1 cellular context compared by ENCODE assay signal in the genomic region with DNA sequence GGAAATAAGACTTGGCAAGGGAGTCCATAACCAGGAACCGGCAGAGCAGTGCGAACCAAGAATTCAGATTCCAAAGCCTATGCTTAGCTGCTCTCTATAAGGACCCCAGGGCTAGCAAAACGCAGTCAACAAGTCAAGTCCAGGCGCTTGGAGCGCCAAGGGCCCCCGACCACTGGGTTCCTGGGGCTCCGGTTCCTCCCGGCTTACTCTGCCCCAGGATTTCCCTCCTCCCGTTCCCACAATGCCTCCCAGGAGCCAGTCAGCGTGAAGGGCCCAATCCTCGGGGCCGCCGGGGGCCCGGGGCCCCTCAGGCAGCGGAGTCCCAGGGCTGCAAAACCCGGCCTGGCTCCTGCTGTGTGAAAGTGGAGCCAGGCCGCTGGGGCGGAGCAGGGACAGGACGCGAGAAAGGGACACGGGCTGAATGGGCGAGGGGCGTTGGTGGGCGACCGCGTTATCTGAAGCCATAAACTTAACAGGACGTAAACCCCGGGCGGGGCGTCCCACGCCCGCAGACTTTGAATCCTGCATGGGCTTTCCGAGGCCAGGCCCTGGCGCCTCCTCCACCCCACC.
TF ChIP-seq lines count a peak whose summit lies in the region.

No MANE protein-coding gene starts in this region.

TF ChIP-seq in H1, 55 proteins besides CTCF, POLR2A, EP300 and RAD21:
- TF ChIP-seq CEBPB (IDR thresholded peaks at IDR 0.05; ENCODE audit: low read depth, low read length): no peak
- no peak for TF ChIP-seq MAFK (IDR thresholded peaks at IDR 0.05; ENCODE audit: low read depth, low read length)
- no peak for TF ChIP-seq NANOG (IDR thresholded peaks at IDR 0.05; ENCODE audit: insufficient read depth, low read depth, low read length, poor library complexity, severe bottlenecking)
- no peak for TF ChIP-seq CHD1 (IDR thresholded peaks at IDR 0.05; ENCODE audit: low read depth, low read length)
- no peak; a peak in 1 of 4 replicates for TF ChIP-seq HDAC2 (IDR thresholded peaks at IDR 0.05; ENCODE audit: borderline replicate concordance in 1 of 2, low read depth in 2 of 2, low read length in 2 of 2)
- TF ChIP-seq CTBP2 (IDR thresholded peaks at IDR 0.05; ENCODE audit: borderline replicate concordance, insufficient read depth, insufficient read length, low read length): peak; percentile 82
- TF ChIP-seq NRF1 (IDR thresholded peaks at IDR 0.05; ENCODE audit: low read depth, low read length): no peak
- TF ChIP-seq TBP (IDR thresholded peaks at IDR 0.05; ENCODE audit: low read depth, low read length): no peak
- TF ChIP-seq KDM5A (IDR thresholded peaks at IDR 0.05; ENCODE audit: low read length): no peak
- no peak for TF ChIP-seq GTF2F1 (IDR thresholded peaks at IDR 0.05; ENCODE audit: borderline replicate concordance, low read depth, low read length)
- no peak for TF ChIP-seq RBBP5 (IDR thresholded peaks at IDR 0.05; ENCODE audit: borderline replicate concordance, low read depth, low read length)
- TF ChIP-seq BACH1 (IDR thresholded peaks at IDR 0.05; ENCODE audit: low read length): peak; percentile 54; the same call in 1 of the 2 replicates
- TF ChIP-seq BRCA1 (IDR thresholded peaks at IDR 0.05; ENCODE audit: low read depth, low read length): no peak
- TF ChIP-seq RFX5 (IDR thresholded peaks at IDR 0.05; ENCODE audit: borderline replicate concordance, low read depth, low read length): peak; percentile 53
- peak; percentile 56 to 78; a peak in 3 of 4 replicates for TF ChIP-seq SIN3A (conservative IDR thresholded peaks at IDR 0.05 in 1 of 2, IDR thresholded peaks at IDR 0.05 in 1 of 2; ENCODE audit: low read depth in 1 of 2, low read length in 2 of 2)
- no peak for TF ChIP-seq TCF12 (IDR thresholded peaks at IDR 0.05; ENCODE audit: low read depth, low read length)
- no peak for TF ChIP-seq RNF2 (IDR thresholded peaks at IDR 0.05; ENCODE audit: borderline replicate concordance, low read depth, low read length, missing control alignments, poor library complexity, severe bottlenecking)
- TF ChIP-seq EGR1 (IDR thresholded peaks at IDR 0.05; ENCODE audit: borderline replicate concordance, low read depth, low read length): peak; percentile 64; the same call in 1 of the 2 replicates
- no peak for TF ChIP-seq BCL11A (IDR thresholded peaks at IDR 0.05; ENCODE audit: low read depth in 2 of 2, low read length in 2 of 2)
- TF ChIP-seq, protein P1, sequence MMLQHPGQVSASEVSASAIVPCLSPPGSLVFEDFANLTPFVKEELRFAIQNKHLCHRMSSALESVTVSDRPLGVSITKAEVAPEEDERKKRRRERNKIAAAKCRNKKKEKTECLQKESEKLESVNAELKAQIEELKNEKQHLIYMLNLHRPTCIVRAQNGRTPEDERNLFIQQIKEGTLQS (IDR thresholded peaks at IDR 0.05; ENCODE audit: insufficient read depth, low read depth, low read length): no peak
- TF ChIP-seq ZNF274 (IDR thresholded peaks at IDR 0.05; ENCODE audit: borderline replicate concordance, extremely low read depth, low read length): no peak
- 0 out of 2 replicates have a peak, but pooled peaks have one; percentile 21 for TF ChIP-seq POU5F1 (IDR thresholded peaks at IDR 0.05; ENCODE audit: low read depth, low read length)
- TF ChIP-seq SUZ12 (IDR thresholded peaks at IDR 0.05; ENCODE audit: low read length): no peak
- 0 out of 2 replicates have a peak, but pooled peaks have one; percentile 5 for TF ChIP-seq FOSL1 (IDR thresholded peaks at IDR 0.05; ENCODE audit: insufficient read depth, low read depth, low read length)
- TF ChIP-seq SIX5 (IDR thresholded peaks at IDR 0.05; ENCODE audit: low read depth, low read length): no peak
- no peak for TF ChIP-seq RXRA (IDR thresholded peaks at IDR 0.05; ENCODE audit: insufficient read depth, low read depth, low read length)
- no peak for TF ChIP-seq SAP30 (IDR thresholded peaks at IDR 0.05; ENCODE audit: insufficient read depth, insufficient replicate concordance, low read length)
- peak; percentile 47 for TF ChIP-seq KDM4A (IDR thresholded peaks at IDR 0.05; ENCODE audit: low read depth, low read length, severe bottlenecking)
- TF ChIP-seq CBX8 (IDR thresholded peaks at IDR 0.05; ENCODE audit: borderline replicate concordance, low read depth, low read length): no peak
- no peak for TF ChIP-seq TEAD4 (IDR thresholded peaks at IDR 0.05; ENCODE audit: low read depth, low read length)
- TF ChIP-seq CHD2 (IDR thresholded peaks at IDR 0.05; ENCODE audit: low read length): no peak
- TF ChIP-seq, protein P2, sequence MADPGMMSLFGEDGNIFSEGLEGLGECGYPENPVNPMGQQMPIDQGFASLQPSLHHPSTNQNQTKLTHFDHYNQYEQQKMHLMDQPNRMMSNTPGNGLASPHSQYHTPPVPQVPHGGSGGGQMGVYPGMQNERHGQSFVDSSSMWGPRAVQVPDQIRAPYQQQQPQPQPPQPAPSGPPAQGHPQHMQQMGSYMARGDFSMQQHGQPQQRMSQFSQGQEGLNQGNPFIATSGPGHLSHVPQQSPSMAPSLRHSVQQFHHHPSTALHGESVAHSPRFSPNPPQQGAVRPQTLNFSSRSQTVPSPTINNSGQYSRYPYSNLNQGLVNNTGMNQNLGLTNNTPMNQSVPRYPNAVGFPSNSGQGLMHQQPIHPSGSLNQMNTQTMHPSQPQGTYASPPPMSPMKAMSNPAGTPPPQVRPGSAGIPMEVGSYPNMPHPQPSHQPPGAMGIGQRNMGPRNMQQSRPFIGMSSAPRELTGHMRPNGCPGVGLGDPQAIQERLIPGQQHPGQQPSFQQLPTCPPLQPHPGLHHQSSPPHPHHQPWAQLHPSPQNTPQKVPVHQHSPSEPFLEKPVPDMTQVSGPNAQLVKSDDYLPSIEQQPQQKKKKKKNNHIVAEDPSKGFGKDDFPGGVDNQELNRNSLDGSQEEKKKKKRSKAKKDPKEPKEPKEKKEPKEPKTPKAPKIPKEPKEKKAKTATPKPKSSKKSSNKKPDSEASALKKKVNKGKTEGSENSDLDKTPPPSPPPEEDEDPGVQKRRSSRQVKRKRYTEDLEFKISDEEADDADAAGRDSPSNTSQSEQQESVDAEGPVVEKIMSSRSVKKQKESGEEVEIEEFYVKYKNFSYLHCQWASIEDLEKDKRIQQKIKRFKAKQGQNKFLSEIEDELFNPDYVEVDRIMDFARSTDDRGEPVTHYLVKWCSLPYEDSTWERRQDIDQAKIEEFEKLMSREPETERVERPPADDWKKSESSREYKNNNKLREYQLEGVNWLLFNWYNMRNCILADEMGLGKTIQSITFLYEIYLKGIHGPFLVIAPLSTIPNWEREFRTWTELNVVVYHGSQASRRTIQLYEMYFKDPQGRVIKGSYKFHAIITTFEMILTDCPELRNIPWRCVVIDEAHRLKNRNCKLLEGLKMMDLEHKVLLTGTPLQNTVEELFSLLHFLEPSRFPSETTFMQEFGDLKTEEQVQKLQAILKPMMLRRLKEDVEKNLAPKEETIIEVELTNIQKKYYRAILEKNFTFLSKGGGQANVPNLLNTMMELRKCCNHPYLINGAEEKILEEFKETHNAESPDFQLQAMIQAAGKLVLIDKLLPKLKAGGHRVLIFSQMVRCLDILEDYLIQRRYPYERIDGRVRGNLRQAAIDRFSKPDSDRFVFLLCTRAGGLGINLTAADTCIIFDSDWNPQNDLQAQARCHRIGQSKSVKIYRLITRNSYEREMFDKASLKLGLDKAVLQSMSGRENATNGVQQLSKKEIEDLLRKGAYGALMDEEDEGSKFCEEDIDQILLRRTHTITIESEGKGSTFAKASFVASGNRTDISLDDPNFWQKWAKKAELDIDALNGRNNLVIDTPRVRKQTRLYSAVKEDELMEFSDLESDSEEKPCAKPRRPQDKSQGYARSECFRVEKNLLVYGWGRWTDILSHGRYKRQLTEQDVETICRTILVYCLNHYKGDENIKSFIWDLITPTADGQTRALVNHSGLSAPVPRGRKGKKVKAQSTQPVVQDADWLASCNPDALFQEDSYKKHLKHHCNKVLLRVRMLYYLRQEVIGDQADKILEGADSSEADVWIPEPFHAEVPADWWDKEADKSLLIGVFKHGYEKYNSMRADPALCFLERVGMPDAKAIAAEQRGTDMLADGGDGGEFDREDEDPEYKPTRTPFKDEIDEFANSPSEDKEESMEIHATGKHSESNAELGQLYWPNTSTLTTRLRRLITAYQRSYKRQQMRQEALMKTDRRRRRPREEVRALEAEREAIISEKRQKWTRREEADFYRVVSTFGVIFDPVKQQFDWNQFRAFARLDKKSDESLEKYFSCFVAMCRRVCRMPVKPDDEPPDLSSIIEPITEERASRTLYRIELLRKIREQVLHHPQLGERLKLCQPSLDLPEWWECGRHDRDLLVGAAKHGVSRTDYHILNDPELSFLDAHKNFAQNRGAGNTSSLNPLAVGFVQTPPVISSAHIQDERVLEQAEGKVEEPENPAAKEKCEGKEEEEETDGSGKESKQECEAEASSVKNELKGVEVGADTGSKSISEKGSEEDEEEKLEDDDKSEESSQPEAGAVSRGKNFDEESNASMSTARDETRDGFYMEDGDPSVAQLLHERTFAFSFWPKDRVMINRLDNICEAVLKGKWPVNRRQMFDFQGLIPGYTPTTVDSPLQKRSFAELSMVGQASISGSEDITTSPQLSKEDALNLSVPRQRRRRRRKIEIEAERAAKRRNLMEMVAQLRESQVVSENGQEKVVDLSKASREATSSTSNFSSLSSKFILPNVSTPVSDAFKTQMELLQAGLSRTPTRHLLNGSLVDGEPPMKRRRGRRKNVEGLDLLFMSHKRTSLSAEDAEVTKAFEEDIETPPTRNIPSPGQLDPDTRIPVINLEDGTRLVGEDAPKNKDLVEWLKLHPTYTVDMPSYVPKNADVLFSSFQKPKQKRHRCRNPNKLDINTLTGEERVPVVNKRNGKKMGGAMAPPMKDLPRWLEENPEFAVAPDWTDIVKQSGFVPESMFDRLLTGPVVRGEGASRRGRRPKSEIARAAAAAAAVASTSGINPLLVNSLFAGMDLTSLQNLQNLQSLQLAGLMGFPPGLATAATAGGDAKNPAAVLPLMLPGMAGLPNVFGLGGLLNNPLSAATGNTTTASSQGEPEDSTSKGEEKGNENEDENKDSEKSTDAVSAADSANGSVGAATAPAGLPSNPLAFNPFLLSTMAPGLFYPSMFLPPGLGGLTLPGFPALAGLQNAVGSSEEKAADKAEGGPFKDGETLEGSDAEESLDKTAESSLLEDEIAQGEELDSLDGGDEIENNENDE (IDR thresholded peaks at IDR 0.05; ENCODE audit: insufficient replicate concordance, low read length): no peak
- TF ChIP-seq TAF7 (optimal IDR thresholded peaks at IDR 0.05; ENCODE audit: borderline replicate concordance, low read depth, low read length): no peak
- TF ChIP-seq HDAC6 (IDR thresholded peaks at IDR 0.05; ENCODE audit: low read depth, low read length): no peak
- TF ChIP-seq JUN (IDR thresholded peaks at IDR 0.05; ENCODE audit: low read depth, low read length): no peak
- TF ChIP-seq SIRT6 (IDR thresholded peaks at IDR 0.05; ENCODE audit: low read length): no peak
- TF ChIP-seq, protein P3, sequence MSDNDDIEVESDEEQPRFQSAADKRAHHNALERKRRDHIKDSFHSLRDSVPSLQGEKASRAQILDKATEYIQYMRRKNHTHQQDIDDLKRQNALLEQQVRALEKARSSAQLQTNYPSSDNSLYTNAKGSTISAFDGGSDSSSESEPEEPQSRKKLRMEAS (IDR thresholded peaks at IDR 0.05): peak; percentile 38; the same call in 1 of the 2 replicates
- TF ChIP-seq POLR2AphosphoS5 (IDR thresholded peaks at IDR 0.05; ENCODE audit: low read depth, low read length): no peak
- TF ChIP-seq, protein P4, sequence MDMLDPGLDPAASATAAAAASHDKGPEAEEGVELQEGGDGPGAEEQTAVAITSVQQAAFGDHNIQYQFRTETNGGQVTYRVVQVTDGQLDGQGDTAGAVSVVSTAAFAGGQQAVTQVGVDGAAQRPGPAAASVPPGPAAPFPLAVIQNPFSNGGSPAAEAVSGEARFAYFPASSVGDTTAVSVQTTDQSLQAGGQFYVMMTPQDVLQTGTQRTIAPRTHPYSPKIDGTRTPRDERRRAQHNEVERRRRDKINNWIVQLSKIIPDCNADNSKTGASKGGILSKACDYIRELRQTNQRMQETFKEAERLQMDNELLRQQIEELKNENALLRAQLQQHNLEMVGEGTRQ (IDR thresholded peaks at IDR 0.05; ENCODE audit: low read length): no peak
- 0 out of 2 replicates have a peak, but pooled peaks have one; percentile 78 for TF ChIP-seq GABPA (IDR thresholded peaks at IDR 0.05; ENCODE audit: borderline replicate concordance, insufficient read depth, low read length)
- peak; percentile 22 for TF ChIP-seq ASH2L (IDR thresholded peaks at IDR 0.05; ENCODE audit: low read length)
- TF ChIP-seq EZH2 (IDR thresholded peaks at IDR 0.05; ENCODE audit: low read depth, low read length, severe bottlenecking): no peak
- no peak for TF ChIP-seq CREB1 (IDR thresholded peaks at IDR 0.05)
- no peak for TF ChIP-seq SRF (IDR thresholded peaks at IDR 0.05; ENCODE audit: low read depth, low read length)
- peak; percentile 73 for TF ChIP-seq YY1 (IDR thresholded peaks at IDR 0.05; ENCODE audit: low read depth, low read length)
- TF ChIP-seq SP1 (IDR thresholded peaks at IDR 0.05; ENCODE audit: low read depth, low read length): peak; percentile 99
- TF ChIP-seq PHF8 (conservative IDR thresholded peaks at IDR 0.05; ENCODE audit: low read depth, low read length): peak; percentile 23; the same call in 1 of the 2 replicates
- TF ChIP-seq, protein P5, sequence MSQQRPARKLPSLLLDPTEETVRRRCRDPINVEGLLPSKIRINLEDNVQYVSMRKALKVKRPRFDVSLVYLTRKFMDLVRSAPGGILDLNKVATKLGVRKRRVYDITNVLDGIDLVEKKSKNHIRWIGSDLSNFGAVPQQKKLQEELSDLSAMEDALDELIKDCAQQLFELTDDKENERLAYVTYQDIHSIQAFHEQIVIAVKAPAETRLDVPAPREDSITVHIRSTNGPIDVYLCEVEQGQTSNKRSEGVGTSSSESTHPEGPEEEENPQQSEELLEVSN (IDR thresholded peaks at IDR 0.05): peak; percentile 23; the same call in 1 of the 2 replicates
- TF ChIP-seq JUND (IDR thresholded peaks at IDR 0.05; ENCODE audit: low read length): 0 out of 2 replicates have a peak, but pooled peaks have one; percentile 64
- TF ChIP-seq TAF1 (IDR thresholded peaks at IDR 0.05; ENCODE audit: low read depth, low read length): peak; percentile 25; the same call in 1 of the 2 replicates
- no peak for TF ChIP-seq SP4 (IDR thresholded peaks at IDR 0.05; ENCODE audit: low read length)
- TF ChIP-seq, protein P6, sequence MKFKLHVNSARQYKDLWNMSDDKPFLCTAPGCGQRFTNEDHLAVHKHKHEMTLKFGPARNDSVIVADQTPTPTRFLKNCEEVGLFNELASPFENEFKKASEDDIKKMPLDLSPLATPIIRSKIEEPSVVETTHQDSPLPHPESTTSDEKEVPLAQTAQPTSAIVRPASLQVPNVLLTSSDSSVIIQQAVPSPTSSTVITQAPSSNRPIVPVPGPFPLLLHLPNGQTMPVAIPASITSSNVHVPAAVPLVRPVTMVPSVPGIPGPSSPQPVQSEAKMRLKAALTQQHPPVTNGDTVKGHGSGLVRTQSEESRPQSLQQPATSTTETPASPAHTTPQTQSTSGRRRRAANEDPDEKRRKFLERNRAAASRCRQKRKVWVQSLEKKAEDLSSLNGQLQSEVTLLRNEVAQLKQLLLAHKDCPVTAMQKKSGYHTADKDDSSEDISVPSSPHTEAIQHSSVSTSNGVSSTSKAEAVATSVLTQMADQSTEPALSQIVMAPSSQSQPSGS (IDR thresholded peaks at IDR 0.05; ENCODE audit: low read length): no peak
- TF ChIP-seq KDM1A (IDR thresholded peaks at IDR 0.05; ENCODE audit: borderline replicate concordance, low read length): no peak
- no peak for TF ChIP-seq CBX5 (IDR thresholded peaks at IDR 0.05; ENCODE audit: low read depth, low read length)
- no peak for TF ChIP-seq SP2 (IDR thresholded peaks at IDR 0.05; ENCODE audit: low read length)
